Comparison of ENCODE assay signal across 8 cellular contexts in genomic region chr6:53544050-53544499, GRCh38. TPM values are rescaled to one million over a fixed set of nuclear protein-coding genes. Genes with fewer than 3 reads are reported as not detected.
DNase-seq lines count a peak whose midpoint lies in the region; ATAC-seq and TF ChIP-seq lines count a peak whose summit lies in the region.

No MANE protein-coding gene starts in this region.

- H3K4me3 ChIP-seq in esophagus squamous epithelium = peak overlapping the region; percentile 65 to 97 (median 83)
- peak overlapping the region; percentile 78 for H3K4me3 ChIP-seq in trophoblast cell (ENCODE audit: low read depth, low read length)

- H3K27ac Mint-ChIP-seq in T-helper 17 cell = peak overlapping the region; percentile 77

- H3K18ac ChIP-seq in trophoblast cell (ENCODE audit: low read length) = peak overlapping the region; percentile 48

- H4K91ac ChIP-seq in trophoblast cell (ENCODE audit: low read depth, low read length) = peak overlapping the region; percentile 33

- no peaks in the 10 kb centered on the region for H3K9me3 ChIP-seq in T-helper 17 cell (ENCODE audit: control insufficient read depth, low read length, poor library complexity, severe bottlenecking)
- no peaks in the 10 kb centered on the region for H3K9me3 ChIP-seq in esophagus squamous epithelium
- H3K9me3 ChIP-seq in trophoblast cell (ENCODE audit: insufficient read depth, low read depth, low read length) = no peaks in the 10 kb centered on the region

- ATAC-seq in T-helper 17 cell (no peak), GM18517 (IDR thresholded peaks at IDR 0.05; ENCODE audit: unreplicated experiment) (no peak)

- H3K14ac ChIP-seq in trophoblast cell (ENCODE audit: low read length) = peak overlapping the region; percentile 78

- H3K23ac ChIP-seq in trophoblast cell (ENCODE audit: low read length) = no peak overlapping the region

- H3K27me3 ChIP-seq in esophagus squamous epithelium (no peaks in the 10 kb centered on the region), trophoblast cell (ENCODE audit: insufficient read depth, low read length) (no peaks in the 10 kb centered on the region)

- peaks cover 42% of the 10 kb centered on the region for H3K4me1 Mint-ChIP-seq in T-helper 17 cell

- peak overlapping the region; percentile 57 for H3K9ac ChIP-seq in trophoblast cell (ENCODE audit: low read length)

- H3K36me3 ChIP-seq in esophagus squamous epithelium (peaks cover 0 to 9% (median 0%) of the 10 kb centered on the region in 3 donors), trophoblast cell (ENCODE audit: control insufficient read depth in 1 of 2, insufficient read depth in 2 of 2, low read length in 2 of 2) (no peaks in the 10 kb centered on the region)

- DNase-seq in stimulated activated CD4-positive, alpha-beta T cell treated with anti-CD3 and anti-CD28 coated beads, Interleukin-4, amount 100 ng/mL, for 24 hours = peak; percentile 15
- DNase-seq in stimulated activated CD4-positive, alpha-beta T cell treated with anti-CD3 and anti-CD28 coated beads, Interleukin-4, amount 100 ng/mL, for 1 hour = no peak
- DNase-seq in T-helper 17 cell = no peak
- DNase-seq in esophagus squamous epithelium (lab: John Stamatoyannopoulos, UW) = no peak
- peak; percentile 9 to 60 for DNase-seq in trophoblast cell
- no peak for DNase-seq in stimulated activated CD4-positive, alpha-beta T cell treated with anti-CD3 and anti-CD28 coated beads, Interleukin-4, amount 100 ng/mL, for 4 hours
- DNase-seq in activated CD4-positive, CD25-positive, alpha-beta regulatory T cell (lab: John Stamatoyannopoulos, UW) = no peak

- peak overlapping the region; percentile 98 for H3K4me3 Mint-ChIP-seq in T-helper 17 cell

- peaks cover 15% of the 10 kb centered on the region for H3K79me1 ChIP-seq in trophoblast cell (ENCODE audit: low read length)

- peak overlapping the region; percentile 16 for H2BK120ac ChIP-seq in trophoblast cell (ENCODE audit: insufficient read depth, low read length, poor library complexity)

- H2BK5ac ChIP-seq in trophoblast cell (ENCODE audit: low read depth, low read length, poor library complexity) = no peak overlapping the region

- H4K12ac ChIP-seq in trophoblast cell (ENCODE audit: low read depth, low read length) = no peak overlapping the region

- H3K4ac ChIP-seq in trophoblast cell (ENCODE audit: low read depth, low read length) = peak overlapping the region; percentile 25

- H2AFZ ChIP-seq in trophoblast cell (ENCODE audit: insufficient read depth, low read length, poor library complexity) = peak overlapping the region; percentile 68

- peak overlapping the region; percentile 3 for H2BK12ac ChIP-seq in trophoblast cell (ENCODE audit: low read length)

- H4K8ac ChIP-seq in trophoblast cell (ENCODE audit: low read depth, low read length) = peak overlapping the region; percentile 31

- WGBS in esophagus squamous epithelium, 2 donors = 0 to 1% methylated on average over 20 to 33 of the region's 33 CpGs
- no CpG with 5 or more reads among the region's 33 CpGs for WGBS in trophoblast cell (ENCODE audit: extremely low coverage, insufficient coverage, insufficient read length)

- H3K4me2 ChIP-seq in trophoblast cell (ENCODE audit: low read length) = peak overlapping the region; percentile 81

- TF ChIP-seq POLR2A in esophagus squamous epithelium (IDR thresholded peaks at IDR 0.05) = no peak

- peak overlapping the region; percentile 93 to 98 (median 96) for H3K27ac ChIP-seq in esophagus squamous epithelium
- peak overlapping the region; percentile 79 for H3K27ac ChIP-seq in trophoblast cell (ENCODE audit: low read depth, low read length)

- H3K79me2 ChIP-seq in trophoblast cell (ENCODE audit: control insufficient read depth, insufficient read depth, low read length, poor library complexity) = peaks cover 5% of the 10 kb centered on the region

- H3K36me3 Mint-ChIP-seq in T-helper 17 cell (ENCODE audit: low read depth) = peaks cover 4% of the 10 kb centered on the region

- H3K4me1 ChIP-seq in esophagus squamous epithelium = peaks cover 12 to 78% (median 32%) of the 10 kb centered on the region in 3 donors
- peaks cover 2 to 3% of the 10 kb centered on the region in 2 experiments for H3K4me1 ChIP-seq in trophoblast cell (ENCODE audit: control insufficient read depth in 1 of 2, insufficient read depth in 2 of 2, low read length in 2 of 2)

- intact Hi-C loops in esophagus squamous epithelium (cut with DNase I) = no loop called here

- H2AK5ac ChIP-seq in trophoblast cell (ENCODE audit: low read length) = no peak overlapping the region

- H3K27me3 Mint-ChIP-seq in T-helper 17 cell = no peaks in the 10 kb centered on the region

- TF ChIP-seq CTCF in esophagus squamous epithelium (IDR thresholded peaks at IDR 0.05) = no peak

RNA-seq across cellular contexts. Expression of gene GCLC, which starts 0.8 kb away (rescaled TPM):
- total RNA-seq in T-helper 17 cell = 10 to 100 TPM; 20.7 to 22.2 TPM
- 100 to 1,000 TPM in 2 of 4 donors, 10 to 100 TPM in 2; 71.0 to 121 (median 105) TPM for total RNA-seq in esophagus squamous epithelium
- 18.0 and 18.7 TPM in 2 replicates for polyA plus RNA-seq in trophoblast cell (2013)

Comparison
In these comparisons a context has a peak if more than half of its experiments do, and no peak if none do; other contexts are left out.
1. DNase-seq: peak in stimulated activated CD4-positive, alpha-beta T cell treated with anti-CD3 and anti-CD28 coated beads, Interleukin-4, amount 100 ng/mL, for 24 hours (single experiment) and trophoblast cell (2 of 2); none in stimulated activated CD4-positive, alpha-beta T cell treated with anti-CD3 and anti-CD28 coated beads, Interleukin-4, amount 100 ng/mL, for 1 hour (single experiment), T-helper 17 cell (0 of 3), esophagus squamous epithelium (single experiment), stimulated activated CD4-positive, alpha-beta T cell treated with anti-CD3 and anti-CD28 coated beads, Interleukin-4, amount 100 ng/mL, for 4 hours (0 of 2) and activated CD4-positive, CD25-positive, alpha-beta regulatory T cell (0 of 4).